ENCODE assay signal across 8 cellular contexts in genomic region chr1:7975212-7975865, GRCh38. TPM values are rescaled to one million over a fixed set of nuclear protein-coding genes. Genes with fewer than 3 reads are reported as not detected.
DNase-seq lines count a peak whose midpoint lies in the region; ATAC-seq and TF ChIP-seq lines count a peak whose summit lies in the region.

No MANE protein-coding gene starts in this region.

- TF ChIP-seq EP300 in Ishikawa (IDR thresholded peaks at IDR 0.05; ENCODE audit: borderline replicate concordance), result no peak

- in situ Hi-C loops in astrocyte of the cerebellum (cut with HindIII; ENCODE audit: low sequenced_read_pairs) (no loop called here), gastrocnemius medialis (cut with MboI; ENCODE audit: low sequenced_read_pairs in 4 of 4) (loop anchor here (5.0 to 10.0 kb wide), 4 partner anchors 59 to 369 kb away; partner anchors contain the start of gene SLC45A1 (in 2 of the 4))

- intact Hi-C loops in gastrocnemius medialis (cut with DNase I; ENCODE audit: low total_unique reads), result loop anchor here (1.0 to 5.0 kb wide), 3 partner anchors 277 to 374 kb away; no protein-coding TSS in a partner anchor

- H4K20me1 ChIP-seq in DOHH2 (ENCODE audit: control insufficient read depth, insufficient read depth, low read depth, low read length), result no peaks in the 10 kb centered on the region

- TF ChIP-seq POLR2A in Peyer's patch (IDR thresholded peaks at IDR 0.05), result no peak
- no peak for TF ChIP-seq POLR2A in gastrocnemius medialis (IDR thresholded peaks at IDR 0.05)

- 0 out of 2 replicates have a peak, but pooled peaks cover 5% of the 10 kb centered on the region for H3F3A ChIP-seq in DOHH2 (ENCODE audit: control insufficient read depth, insufficient read depth)

- peaks cover 21% of the 10 kb centered on the region for H3K79me2 ChIP-seq in DOHH2 (ENCODE audit: control insufficient read depth, low read length)

- H3K27me3 ChIP-seq in DOHH2 (ENCODE audit: control insufficient read depth, low read length), result no peaks in the 10 kb centered on the region
- no peaks in the 10 kb centered on the region for H3K27me3 ChIP-seq in Peyer's patch
- no peaks in the 10 kb centered on the region for H3K27me3 ChIP-seq in gastrocnemius medialis

- TF ChIP-seq CTCF in DOHH2 (IDR thresholded peaks at IDR 0.05; ENCODE audit: low read depth, low read length, poor library complexity, severe bottlenecking), result peak; percentile 90
- TF ChIP-seq CTCF in Peyer's patch (IDR thresholded peaks at IDR 0.05), result peak in 5 of 6 experiments; percentile 36 to 97 (median 90)
- peak; percentile 95 for TF ChIP-seq CTCF in astrocyte of the cerebellum (IDR thresholded peaks at IDR 0.05; ENCODE audit: low read depth, low read length, missing control alignments)
- peak; percentile 82 to 92 (median 88) for TF ChIP-seq CTCF in gastrocnemius medialis (IDR thresholded peaks at IDR 0.05 in 4 of 5, conservative IDR thresholded peaks at IDR 0.05 in 1 of 5)

- no peak overlapping the region for H3K4me3 ChIP-seq in DOHH2 (ENCODE audit: low read length)
- H3K4me3 ChIP-seq in Peyer's patch, result no peak overlapping the region
- H3K4me3 ChIP-seq in astrocyte of the cerebellum (ENCODE audit: low read depth, low read length), result no peak overlapping the region
- H3K4me3 ChIP-seq in gastrocnemius medialis, result no peak overlapping the region

- H3K36me3 ChIP-seq in DOHH2 (ENCODE audit: control insufficient read depth, low read length) (peaks cover 61% of the 10 kb centered on the region), Peyer's patch (peaks cover 0 to 66% (median 5%) of the 10 kb centered on the region in 3 donors), gastrocnemius medialis (peaks cover 0 to 49% of the 10 kb centered on the region in 2 donors)

- no peaks in the 10 kb centered on the region for H3K9me2 ChIP-seq in DOHH2 (replicated peaks; ENCODE audit: control insufficient read depth, low read length)

- DNase-seq in Peyer's patch (peak in 2 of 3 donors; percentile 78 to 81), astrocyte of the cerebellum (ENCODE audit: low read depth) (peak; percentile 60), hippocampal formation (lab: John Stamatoyannopoulos, UW) (peak; percentile 35 to 44), gastrocnemius medialis (peak; percentile 61 to 77)

- H3K4me1 ChIP-seq in DOHH2 (ENCODE audit: control insufficient read depth, low read length), result no peaks in the 10 kb centered on the region
- H3K4me1 ChIP-seq in Peyer's patch, result no peaks in the 10 kb centered on the region
- peaks cover 17 to 30% of the 10 kb centered on the region in 2 donors for H3K4me1 ChIP-seq in gastrocnemius medialis

- no peak overlapping the region for H3K4me2 ChIP-seq in DOHH2 (ENCODE audit: low read length)

- ATAC-seq in gastrocnemius medialis, result peak; percentile 91 to 98
- no peak for ATAC-seq in GM18519 (IDR thresholded peaks at IDR 0.05; ENCODE audit: low FRiP score, unreplicated experiment)
- ATAC-seq in HG02884 (IDR thresholded peaks at IDR 0.05; ENCODE audit: unreplicated experiment), result no peak

- TF ChIP-seq RAD21 in Ishikawa (IDR thresholded peaks at IDR 0.05; ENCODE audit: low read depth), result peak; percentile 69

- H3K9me3 ChIP-seq in DOHH2 (ENCODE audit: control insufficient read depth, insufficient read depth, low read length), result no peaks in the 10 kb centered on the region
- H3K9me3 ChIP-seq in Peyer's patch, result no peaks in the 10 kb centered on the region
- no peaks in the 10 kb centered on the region for H3K9me3 ChIP-seq in gastrocnemius medialis

- H3K27ac ChIP-seq in DOHH2 (ENCODE audit: low read depth, low read length) (no peak overlapping the region), Peyer's patch (no peak overlapping the region), gastrocnemius medialis (peak overlapping the region; percentile 51 to 85 (median 68))

TF ChIP-seq in Ishikawa, 13 proteins besides CTCF, POLR2A, EP300 and RAD21:
- TF ChIP-seq YY1 (IDR thresholded peaks at IDR 0.05; ENCODE audit: low read depth) (0 out of 2 replicates have a peak, but pooled peaks have one; percentile 28), NFIC (IDR thresholded peaks at IDR 0.05) (no peak)

RNA-seq across cellular contexts. Expression of gene PARK7, which starts 13.8 kb away (rescaled TPM):
- 10 to 100 TPM; 48.2 to 85.8 (median 73.5) TPM for total RNA-seq in Peyer's patch
- total RNA-seq in gastrocnemius medialis, result 100 to 1,000 TPM; 291 to 370 (median 332) TPM

RNA-seq across cellular contexts. Expression of gene TNFRSF9, which starts 34.7 kb away (rescaled TPM):
- 1 to 10 TPM in 1 of 4 donors, under 1 TPM in 1, not detected in 2; 0.66 to 1.7 TPM for total RNA-seq in Peyer's patch
- under 1 TPM in 2 of 4 donors, not detected in 2; 0.05 to 0.20 TPM for total RNA-seq in gastrocnemius medialis

RNA-seq across cellular contexts. Expression of gene ERRFI1, which starts 50.8 kb away (rescaled TPM):
- total RNA-seq in Peyer's patch, result 10 to 100 TPM; 26.4 to 96.8 (median 61.2) TPM
- total RNA-seq in gastrocnemius medialis, result 100 to 1,000 TPM; 184 to 644 (median 448) TPM

Comparison
In these comparisons a context has a peak if more than half of its experiments do, and no peak if none do; other contexts are left out.
1. H3K27ac ChIP-seq: peak in gastrocnemius medialis (4 of 4); none in DOHH2 (single experiment) and Peyer's patch (0 of 4).
2. ATAC-seq: peak in gastrocnemius medialis (2 of 2); none in GM18519 (single experiment) and HG02884 (single experiment).
3. Peak in every context shown above with its lines, with median percentiles within 50 percentile points of each other: CTCF ChIP-seq and DNase-seq.